8 cellular contexts compared by ENCODE assay signal in the genomic region with DNA sequence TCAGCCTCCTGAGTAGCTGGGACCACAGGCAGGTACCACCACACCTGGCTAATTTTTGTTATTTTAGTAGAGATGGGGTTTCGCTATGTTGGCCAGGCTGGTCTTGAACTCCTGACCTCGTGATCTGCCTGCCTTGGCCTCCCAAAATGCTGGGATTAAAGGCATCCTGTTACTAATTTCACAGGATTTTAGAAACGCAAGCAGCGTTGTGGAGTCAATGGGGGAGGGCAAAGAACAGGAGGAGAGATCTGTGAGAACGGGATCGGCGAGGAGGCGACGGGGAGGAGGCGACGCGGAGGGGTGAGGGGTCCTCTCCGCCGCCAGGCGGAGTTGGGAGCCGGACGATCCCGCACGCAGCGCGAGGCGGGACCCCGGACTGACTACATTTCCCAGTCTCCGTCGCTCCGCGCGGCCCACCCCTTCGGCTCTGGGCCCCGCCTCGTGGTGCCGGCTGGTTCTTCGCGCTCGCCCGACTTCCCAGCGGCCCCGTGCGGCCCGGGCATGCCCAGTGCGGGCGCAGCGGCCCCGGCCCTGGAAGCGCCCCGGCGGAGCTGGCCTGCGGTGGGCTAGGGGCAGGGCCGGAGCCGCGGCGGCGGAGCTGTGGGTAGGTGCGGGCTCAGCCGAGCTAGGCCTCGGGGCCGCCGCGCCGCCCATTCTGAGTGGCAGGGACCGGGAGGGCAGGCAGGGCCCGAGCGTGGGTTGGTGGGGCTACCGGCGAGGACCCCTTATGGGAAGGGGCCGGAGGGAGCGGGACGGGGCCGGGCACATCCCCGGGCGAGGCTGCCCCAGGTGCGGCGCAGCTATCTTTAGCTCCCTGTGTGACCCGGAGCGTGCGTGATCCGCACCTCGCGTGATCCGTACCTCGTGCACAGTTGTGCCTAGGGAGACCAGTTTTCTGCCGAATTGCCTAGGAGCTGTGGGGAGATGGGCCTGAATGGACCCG. TPM values are rescaled to one million over a fixed set of nuclear protein-coding genes. Genes with fewer than 3 reads are reported as not detected.
DNase-seq lines count a peak whose midpoint lies in the region; ATAC-seq and TF ChIP-seq lines count a peak whose summit lies in the region.

Gene EI24 (plus strand): TSS at position 508 of the 943 bp plus-strand sequence. CDS start 3,051 bp downstream, outside the sequence.

- ATAC-seq in GM18907 (IDR thresholded peaks at IDR 0.05; ENCODE audit: unreplicated experiment) (peak; percentile 96), HG03159 (IDR thresholded peaks at IDR 0.05; ENCODE audit: unreplicated experiment) (peak; percentile 96), activated B cell treated with CpG ODN at 0.5 μM for 24 hours (ENCODE audit: low read depth) (peak; percentile 97)

- DNase-seq in AG09309 (ENCODE audit: low read depth) (peak; percentile 61), NCI-H226 (peak; percentile 90), activated B cell treated with CpG ODN at 0.5 μM for 24 hours (peak; percentile 83), caudate nucleus (lab: John Stamatoyannopoulos, UW) (peak in 60 of 61 donors; percentile 18 to 95 (median 86)), inferior parietal cortex (ENCODE audit: extremely low spot score) (peak; percentile 92)
- peak; percentile 82 to 85 for DNase-seq in stimulated activated CD4-positive, alpha-beta T cell treated with anti-CD3 and anti-CD28 coated beads, Interleukin-12 subunit alpha, Interleukin-12 subunit beta, amount 100 ng/mL, for 24 hours (ENCODE audit: low read depth in 2 of 2)

- no peaks in the 10 kb centered on the region for H3K9me3 Mint-ChIP-seq in activated B cell treated with CpG ODN at 0.5 μM for 24 hours

- H3K27me3 Mint-ChIP-seq in activated B cell treated with CpG ODN at 0.5 μM for 24 hours: no peaks in the 10 kb centered on the region

- H3K4me3 ChIP-seq in AG09309 (ENCODE audit: control insufficient read depth, low read depth, low read length): peak within 1 kb of the TSS; percentile 80

- POLR2A ChIA-PET in activated B cell treated with CpG ODN at 0.5 μM for 24 hours (lab: Charles Lee): interaction anchor here (0.7 to 4.1 kb wide), 15 partner anchors 11 to 499 kb away, joined by 3 to 82 read pairs (median 3); partner anchors contain the start of genes CHEK1, HYLS1, PUS3 and STT3A

- CTCF ChIA-PET in activated B cell treated with CpG ODN at 0.5 μM for 24 hours (lab: Charles Lee): interaction anchor here (0.7 to 2.4 kb wide), 6 partner anchors 23 to 318 kb away, joined by 3 to 10 read pairs (median 3); partner anchors contain the start of genes HYLS1 and STT3A

- peaks cover 22% of the 10 kb centered on the region for H3K4me1 Mint-ChIP-seq in activated B cell treated with CpG ODN at 0.5 μM for 24 hours

- peak within 1 kb of the TSS; percentile 93 for H3K4me3 Mint-ChIP-seq in activated B cell treated with CpG ODN at 0.5 μM for 24 hours

- H3K27ac ChIP-seq in caudate nucleus (ENCODE audit: low read depth, low read length): peak within 1 kb of the TSS; percentile 83

- TF ChIP-seq CTCF in AG09309 (IDR thresholded peaks at IDR 0.05; ENCODE audit: control insufficient read depth, insufficient read depth, low read depth, low read length, missing control alignments) (peak; percentile 74), activated B cell treated with CpG ODN at 0.5 μM for 24 hours (IDR thresholded peaks at IDR 0.05) (no peak)

- H3K27ac Mint-ChIP-seq in activated B cell treated with CpG ODN at 0.5 μM for 24 hours: peak within 1 kb of the TSS; percentile 88

- intact Hi-C loops in activated B cell treated with CpG ODN at 0.5 μM for 24 hours (cut with micrococcal nuclease): loop anchor here (1.0 to 2.0 kb wide), 8 partner anchors 23 to 458 kb away; partner anchors contain the start of genes CHEK1, HYLS1, STT3A and TMEM218

- peaks cover 26% of the 10 kb centered on the region for H3K36me3 Mint-ChIP-seq in activated B cell treated with CpG ODN at 0.5 μM for 24 hours (ENCODE audit: low read depth)

RNA-seq across cellular contexts. Expression of gene EI24, which starts in this region (rescaled TPM):
- total RNA-seq in activated B cell treated with CpG ODN at 0.5 μM for 24 hours: 34.3 and 34.5 TPM in 2 replicates

Comparison
In these comparisons a context has a peak if more than half of its experiments do, and no peak if none do; other contexts are left out.
1. Peak in every context shown above with its lines: DNase-seq, ATAC-seq, H3K4me3 ChIP-seq and H3K27ac ChIP-seq.